Comparison of ENCODE assay signal across 1 cellular context in the genomic region with DNA sequence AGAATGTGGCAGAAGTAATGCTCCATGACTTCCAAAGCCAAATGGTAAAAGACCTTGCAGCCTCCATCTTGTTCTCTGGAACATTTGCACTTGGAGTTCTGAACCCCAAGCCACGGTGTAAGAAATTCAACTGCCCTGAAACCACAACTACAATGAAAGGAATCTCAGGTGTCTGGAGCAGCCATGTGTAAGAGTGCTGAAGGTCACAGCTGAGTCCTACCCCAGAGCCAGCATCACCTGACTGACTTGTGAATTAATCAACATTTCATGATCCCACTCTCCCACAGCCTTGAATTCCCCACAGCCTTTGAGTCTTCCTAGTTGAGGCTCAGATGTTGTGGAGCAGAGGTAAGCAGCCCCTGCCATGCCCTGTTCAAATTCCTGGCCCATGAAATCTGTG.
TF ChIP-seq lines count a peak whose summit lies in the region.

No MANE protein-coding gene starts in this region.

TF ChIP-seq in IMR-90, 13 proteins besides CTCF, POLR2A, EP300 and RAD21 (continued from another document):
- TF ChIP-seq, protein P1, sequence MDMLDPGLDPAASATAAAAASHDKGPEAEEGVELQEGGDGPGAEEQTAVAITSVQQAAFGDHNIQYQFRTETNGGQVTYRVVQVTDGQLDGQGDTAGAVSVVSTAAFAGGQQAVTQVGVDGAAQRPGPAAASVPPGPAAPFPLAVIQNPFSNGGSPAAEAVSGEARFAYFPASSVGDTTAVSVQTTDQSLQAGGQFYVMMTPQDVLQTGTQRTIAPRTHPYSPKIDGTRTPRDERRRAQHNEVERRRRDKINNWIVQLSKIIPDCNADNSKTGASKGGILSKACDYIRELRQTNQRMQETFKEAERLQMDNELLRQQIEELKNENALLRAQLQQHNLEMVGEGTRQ (IDR thresholded peaks at IDR 0.05; ENCODE audit: low read depth, low read length), result no peak
- TF ChIP-seq RFX5 (IDR thresholded peaks at IDR 0.05; ENCODE audit: low read depth, low read length) (no peak), RCOR1 (IDR thresholded peaks at IDR 0.05; ENCODE audit: insufficient replicate concordance, low read length) (no peak), SMC3 (IDR thresholded peaks at IDR 0.05; ENCODE audit: low read depth, low read length) (no peak)
